In genomic region chr21:46182548-46183336, GRCh38 we compare ENCODE assay signal across 1 cellular context.
TF ChIP-seq lines count a peak whose summit lies in the region.

No MANE protein-coding gene starts in this region.

TF ChIP-seq in H1, 55 proteins besides CTCF, POLR2A, EP300 and RAD21:
- TF ChIP-seq NRF1 (IDR thresholded peaks at IDR 0.05; ENCODE audit: low read depth, low read length) = no peak
- no peak for TF ChIP-seq TEAD4 (IDR thresholded peaks at IDR 0.05; ENCODE audit: low read depth, low read length)
- TF ChIP-seq RBBP5 (IDR thresholded peaks at IDR 0.05; ENCODE audit: borderline replicate concordance, low read depth, low read length) = no peak
- TF ChIP-seq NANOG (IDR thresholded peaks at IDR 0.05; ENCODE audit: insufficient read depth, low read depth, low read length, poor library complexity, severe bottlenecking) = no peak
- TF ChIP-seq TAF1 (IDR thresholded peaks at IDR 0.05; ENCODE audit: low read depth, low read length) = no peak
- no peak for TF ChIP-seq SIN3A (conservative IDR thresholded peaks at IDR 0.05 in 1 of 2, IDR thresholded peaks at IDR 0.05 in 1 of 2; ENCODE audit: low read depth in 1 of 2, low read length in 2 of 2)
- no peak for TF ChIP-seq MAFK (IDR thresholded peaks at IDR 0.05; ENCODE audit: low read depth, low read length)
- no peak for TF ChIP-seq SP4 (IDR thresholded peaks at IDR 0.05; ENCODE audit: low read length)
- no peak for TF ChIP-seq POU5F1 (IDR thresholded peaks at IDR 0.05; ENCODE audit: low read depth, low read length)
TF ChIP-seq in H1: peak in this region for 0.
